In genomic region chr3:126112531-126113237, GRCh38 we compare ENCODE assay signal across 16 cellular contexts.
"Had no signal": no experiment of that assay in that cellular context is flagged by ENCODE, and none has a peak within 500 bp of the region (broad histone marks: within the 10 kb centered on the region; RNA-seq: fewer than 3 reads in every experiment).

No MANE protein-coding gene starts in this region.

- ATAC-seq: activated CD4-positive, alpha-beta T cell treated with anti-CD3 and anti-CD28 coated beads for 36 hours; esophagus mucosa; left lung; right cardiac atrium; stimulated activated naive B cell treated with anti-CD40 and anti-IgM and Interleukin-4, amounts not matched to agents 10 μg/mL and 1 μg/mL and 100 μg/mL, for 72 hours had no signal

- H3K27ac ChIP-seq: brain microvascular endothelial cell, left lung, neural progenitor cell, SK-N-MC, VCaP had no signal

- H3K27ac Mint-ChIP-seq: activated CD4-positive, alpha-beta T cell treated with anti-CD3 and anti-CD28 coated beads for 36 hours; activated CD8-positive, alpha-beta T cell treated with anti-CD3 and anti-CD28 coated beads, Interleukin-2, amount 10 ng/mL, durations not matched to agents 7 days and 5 days; activated naive CD8-positive, alpha-beta T cell treated with anti-CD3 and anti-CD28 coated beads for 36 hours; memory B cell; neural progenitor cell; stimulated activated naive B cell treated with anti-CD40 and anti-IgM and Interleukin-4, amounts not matched to agents 10 μg/mL and 1 μg/mL and 100 μg/mL, for 72 hours had no signal

- H3K9me3 ChIP-seq: left lung had no signal

- H3K36me3 Mint-ChIP-seq: activated naive CD8-positive, alpha-beta T cell treated with anti-CD3 and anti-CD28 coated beads for 36 hours; memory B cell; neural progenitor cell; stimulated activated naive B cell treated with anti-CD40 and anti-IgM and Interleukin-4, amounts not matched to agents 10 μg/mL and 1 μg/mL and 100 μg/mL, for 72 hours had no signal

- H3K36me3 ChIP-seq: brain microvascular endothelial cell, left lung, neural progenitor cell had no signal

- DNase-seq: activated CD4-positive, alpha-beta T cell treated with anti-CD3 and anti-CD28 coated beads for 36 hours; activated CD8-positive, alpha-beta T cell treated with anti-CD3 and anti-CD28 coated beads, Interleukin-2, amount 10 ng/mL, durations not matched to agents 7 days and 5 days; activated naive CD8-positive, alpha-beta T cell treated with anti-CD3 and anti-CD28 coated beads for 36 hours; brain microvascular endothelial cell; cerebellar nuclear complex; glutamatergic neuron; right cardiac atrium; stimulated activated CD4-positive, alpha-beta T cell treated with anti-CD3 and anti-CD28 coated beads, Interleukin-2, amount 100 ng/mL, for 24 hours; stimulated activated naive B cell treated with anti-CD40 and anti-IgM and Interleukin-4, amounts not matched to agents 10 μg/mL and 1 μg/mL and 100 μg/mL, for 72 hours; T-helper 1 cell had no signal

- H3K27me3 Mint-ChIP-seq: activated CD4-positive, alpha-beta T cell treated with anti-CD3 and anti-CD28 coated beads for 36 hours; activated naive CD8-positive, alpha-beta T cell treated with anti-CD3 and anti-CD28 coated beads for 36 hours; memory B cell; stimulated activated naive B cell treated with anti-CD40 and anti-IgM and Interleukin-4, amounts not matched to agents 10 μg/mL and 1 μg/mL and 100 μg/mL, for 72 hours had no signal

- H3K9me3 Mint-ChIP-seq: activated naive CD8-positive, alpha-beta T cell treated with anti-CD3 and anti-CD28 coated beads for 36 hours; memory B cell; neural progenitor cell; stimulated activated naive B cell treated with anti-CD40 and anti-IgM and Interleukin-4, amounts not matched to agents 10 μg/mL and 1 μg/mL and 100 μg/mL, for 72 hours had no signal

- H3K4me3 Mint-ChIP-seq: activated CD4-positive, alpha-beta T cell treated with anti-CD3 and anti-CD28 coated beads for 36 hours; activated CD8-positive, alpha-beta T cell treated with anti-CD3 and anti-CD28 coated beads, Interleukin-2, amount 10 ng/mL, durations not matched to agents 7 days and 5 days; activated naive CD8-positive, alpha-beta T cell treated with anti-CD3 and anti-CD28 coated beads for 36 hours; memory B cell; neural progenitor cell; stimulated activated naive B cell treated with anti-CD40 and anti-IgM and Interleukin-4, amounts not matched to agents 10 μg/mL and 1 μg/mL and 100 μg/mL, for 72 hours had no signal

- H3K4me1 Mint-ChIP-seq: activated CD4-positive, alpha-beta T cell treated with anti-CD3 and anti-CD28 coated beads for 36 hours; activated naive CD8-positive, alpha-beta T cell treated with anti-CD3 and anti-CD28 coated beads for 36 hours; memory B cell; stimulated activated naive B cell treated with anti-CD40 and anti-IgM and Interleukin-4, amounts not matched to agents 10 μg/mL and 1 μg/mL and 100 μg/mL, for 72 hours had no signal

- H3K27me3 ChIP-seq: brain microvascular endothelial cell, left lung, neural progenitor cell had no signal

- H3K4me1 ChIP-seq: left lung, neural progenitor cell had no signal

- H3K4me3 ChIP-seq: left lung, neural progenitor cell, SK-N-MC had no signal
